In genomic region chr9:133122167-133122550, GRCh38 we compare ENCODE assay signal across 1 cellular context.
TF ChIP-seq lines count a peak whose summit lies in the region.

No MANE protein-coding gene starts in this region.

TF ChIP-seq in GM23338, 12 proteins besides CTCF, POLR2A, EP300 and RAD21 (continued from another document):
- no peak for TF ChIP-seq REST (IDR thresholded peaks at IDR 0.05; ENCODE audit: unreplicated experiment)
- TF ChIP-seq ZNF462 (CRISPR knock-in tag; IDR thresholded peaks at IDR 0.05), result no peak
- no peak for TF ChIP-seq ZNF114 (CRISPR knock-in tag; IDR thresholded peaks at IDR 0.05)
- no peak for TF ChIP-seq CREB1 (CRISPR knock-in tag; IDR thresholded peaks at IDR 0.05; ENCODE audit: low read depth)
TF ChIP-seq in GM23338: peak in this region for 0.
